Comparison of ENCODE assay signal across 14 cellular contexts in genomic region chr17:59287452-59287851, GRCh38. TPM values are rescaled to one million over a fixed set of nuclear protein-coding genes. Genes with fewer than 3 reads are reported as not detected.
A peak's percentile ranks its signal among the peaks of the same experiment; 100 is the strongest.
DNase-seq lines count a peak whose midpoint lies in the region; ATAC-seq and TF ChIP-seq lines count a peak whose summit lies in the region.
"Had no signal": no experiment of that assay in that cellular context is flagged by ENCODE, and none has a peak within 500 bp of the region (broad histone marks: within the 10 kb centered on the region; RNA-seq: fewer than 3 reads in every experiment).

No MANE protein-coding gene starts in this region.

- H3K27me3 Mint-ChIP-seq in activated CD4-positive, alpha-beta memory T cell treated with anti-CD3 and anti-CD28 coated beads for 36 hours = peaks cover 2% of the 10 kb centered on the region

- H3K4me2 ChIP-seq in hepatocyte = no peak overlapping the region

- DNase-seq in COLO829 (ENCODE audit: low spot score) = peak; percentile 29
- peak; percentile 80 for DNase-seq in KBM-7
- peak; percentile 22 for DNase-seq in activated CD4-positive, alpha-beta memory T cell treated with anti-CD3 and anti-CD28 coated beads for 36 hours
- DNase-seq in iris pigment epithelial cell (ENCODE audit: low read depth) = peak; percentile 53
- no peak for DNase-seq in hepatocyte (ENCODE audit: low spot score)
- no peak for DNase-seq in NCI-H1105 treated with DMSO at 0.1 percent for 48 hours (lab: John Stamatoyannopoulos, UW)
- DNase-seq: immature natural killer cell; NCI-H1105; stimulated activated CD4-positive, alpha-beta T cell treated with anti-CD3 and anti-CD28 coated beads, Interleukin-12 subunit alpha, Interleukin-12 subunit beta, amount 100 ng/mL, for 4 hours; T-helper 9 cell had no signal

- POLR2A ChIA-PET in activated CD4-positive, alpha-beta memory T cell treated with anti-CD3 and anti-CD28 coated beads for 36 hours (lab: Charles Lee) = no interaction called here

- no peaks in the 10 kb centered on the region for H3K79me2 ChIP-seq in hepatocyte

- CTCF ChIA-PET in activated CD4-positive, alpha-beta memory T cell treated with anti-CD3 and anti-CD28 coated beads for 36 hours (lab: Charles Lee) = no interaction called here

- TF ChIP-seq CTCF in hepatocyte (IDR thresholded peaks at IDR 0.05; ENCODE audit: poor library complexity) = no peak

- H3K36me3 Mint-ChIP-seq in activated CD4-positive, alpha-beta memory T cell treated with anti-CD3 and anti-CD28 coated beads for 36 hours = no peaks in the 10 kb centered on the region
- H3K36me3 Mint-ChIP-seq: immature natural killer cell had no signal

- intact Hi-C loops in activated CD4-positive, alpha-beta memory T cell treated with anti-CD3 and anti-CD28 coated beads for 36 hours (cut with micrococcal nuclease) = no loop called here

- H3K9me3 Mint-ChIP-seq in activated CD4-positive, alpha-beta memory T cell treated with anti-CD3 and anti-CD28 coated beads for 36 hours = no peaks in the 10 kb centered on the region
- H3K9me3 Mint-ChIP-seq: immature natural killer cell, nephron had no signal

- WGBS in hepatocyte (ENCODE audit: low lambda C conversion rate, missing lambda C conversion rate) = 68% methylated on average over 1 of the region's 1 CpG

- H3K27ac Mint-ChIP-seq in activated CD4-positive, alpha-beta memory T cell treated with anti-CD3 and anti-CD28 coated beads for 36 hours = no peak overlapping the region
- H3K27ac Mint-ChIP-seq: nephron had no signal

- no peak overlapping the region for H2AFZ ChIP-seq in hepatocyte

- H3K27ac ChIP-seq in hepatocyte = no peak overlapping the region
- H3K27ac ChIP-seq: epithelial cell of prostate had no signal

- no peaks in the 10 kb centered on the region for H3K27me3 ChIP-seq in hepatocyte

- peaks cover 4% of the 10 kb centered on the region for H3K4me1 Mint-ChIP-seq in activated CD4-positive, alpha-beta memory T cell treated with anti-CD3 and anti-CD28 coated beads for 36 hours (ENCODE audit: low read depth)
- H3K4me1 Mint-ChIP-seq: immature natural killer cell, nephron had no signal

- H4K20me1 ChIP-seq in hepatocyte (ENCODE audit: insufficient read depth, poor library complexity, severe bottlenecking) = no peaks in the 10 kb centered on the region

- no peaks in the 10 kb centered on the region for H3K4me1 ChIP-seq in hepatocyte (ENCODE audit: insufficient read depth)

- no peaks in the 10 kb centered on the region for H3K9me2 ChIP-seq in hepatocyte (replicated peaks; ENCODE audit: insufficient read depth)

- ATAC-seq in GM18907 (IDR thresholded peaks at IDR 0.05; ENCODE audit: unreplicated experiment) (no peak), HG02870 (IDR thresholded peaks at IDR 0.05; ENCODE audit: unreplicated experiment) (no peak)

- H3K4me3 ChIP-seq in hepatocyte = no peak overlapping the region

- no peaks in the 10 kb centered on the region for H3K9me3 ChIP-seq in hepatocyte (ENCODE audit: low read depth)

- in situ Hi-C loops in KBM-7 (cut with MboI; ENCODE audit: low pct_unique_long_range_greater_than_20kb, low sequenced_read_pairs) = no loop called here

- H3K36me3 ChIP-seq in hepatocyte (replicated peaks; ENCODE audit: insufficient read depth, low read depth) = no peaks in the 10 kb centered on the region

- H3K4me3 Mint-ChIP-seq in activated CD4-positive, alpha-beta memory T cell treated with anti-CD3 and anti-CD28 coated beads for 36 hours = no peak overlapping the region
- H3K4me3 Mint-ChIP-seq: immature natural killer cell, nephron had no signal

RNA-seq across cellular contexts. Expression of gene YPEL2, which starts 44.0 kb away (rescaled TPM):
- total RNA-seq in activated CD4-positive, alpha-beta memory T cell treated with anti-CD3 and anti-CD28 coated beads for 36 hours = 1 to 10 TPM; 7.6 to 9.4 TPM
- 17.5 and 26.0 TPM in 2 replicates for total RNA-seq in hepatocyte
- polyA plus RNA-seq in hepatocyte = 20.2 and 21.0 TPM in 2 replicates

Comparison
In these comparisons a context has a peak if more than half of its experiments do, and no peak if none do; other contexts are left out.
1. DNase-seq: peak in COLO829 (single experiment), KBM-7 (single experiment), activated CD4-positive, alpha-beta memory T cell treated with anti-CD3 and anti-CD28 coated beads for 36 hours (single experiment) and iris pigment epithelial cell (single experiment); none in hepatocyte (single experiment) and NCI-H1105 treated with DMSO at 0.1 percent for 48 hours (single experiment).